In the genomic region with DNA sequence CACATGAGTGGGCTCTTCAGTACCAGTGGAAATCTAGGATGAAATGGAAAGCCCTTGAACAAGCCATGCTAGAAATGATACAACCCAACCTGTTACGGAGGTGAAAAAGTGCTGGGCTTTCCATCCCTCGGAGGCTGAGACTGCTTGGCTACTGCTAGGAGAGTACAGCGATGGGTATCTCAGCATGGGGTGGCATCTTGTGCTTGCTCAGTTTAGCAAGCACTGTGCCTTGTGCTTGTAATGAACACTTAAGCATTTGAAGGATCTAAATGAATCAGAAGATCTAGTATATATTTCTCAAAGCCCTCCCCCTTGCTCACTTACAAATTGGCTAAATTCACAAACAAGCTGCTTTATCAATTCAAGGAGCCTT, we compare ENCODE assay signal across 2 cellular contexts.
TF ChIP-seq lines count a peak whose summit lies in the region.

No MANE protein-coding gene starts in this region.

TF ChIP-seq in GM12878, 131 proteins besides CTCF, POLR2A, EP300 and RAD21:
- TF ChIP-seq, protein P1, sequence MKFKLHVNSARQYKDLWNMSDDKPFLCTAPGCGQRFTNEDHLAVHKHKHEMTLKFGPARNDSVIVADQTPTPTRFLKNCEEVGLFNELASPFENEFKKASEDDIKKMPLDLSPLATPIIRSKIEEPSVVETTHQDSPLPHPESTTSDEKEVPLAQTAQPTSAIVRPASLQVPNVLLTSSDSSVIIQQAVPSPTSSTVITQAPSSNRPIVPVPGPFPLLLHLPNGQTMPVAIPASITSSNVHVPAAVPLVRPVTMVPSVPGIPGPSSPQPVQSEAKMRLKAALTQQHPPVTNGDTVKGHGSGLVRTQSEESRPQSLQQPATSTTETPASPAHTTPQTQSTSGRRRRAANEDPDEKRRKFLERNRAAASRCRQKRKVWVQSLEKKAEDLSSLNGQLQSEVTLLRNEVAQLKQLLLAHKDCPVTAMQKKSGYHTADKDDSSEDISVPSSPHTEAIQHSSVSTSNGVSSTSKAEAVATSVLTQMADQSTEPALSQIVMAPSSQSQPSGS (IDR thresholded peaks at IDR 0.05; ENCODE audit: low read length) = 0 out of 2 replicates have a peak, but pooled peaks have one; percentile 4
- TF ChIP-seq ATF7 (IDR thresholded peaks at IDR 0.05; ENCODE audit: low read depth) = no peak

TF ChIP-seq in HepG2, 621 proteins besides CTCF, POLR2A, EP300 and RAD21:
- TF ChIP-seq ZNF781 (CRISPR knock-in tag; IDR thresholded peaks at IDR 0.05; ENCODE audit: borderline replicate concordance, not compliant biosample characterization) (no peak), FLYWCH1 (CRISPR knock-in tag; IDR thresholded peaks at IDR 0.05) (no peak), SOX6 (IDR thresholded peaks at IDR 0.05) (no peak), SOX6 (CRISPR knock-in tag; IDR thresholded peaks at IDR 0.05) (no peak), ZNF430 (CRISPR knock-in tag; IDR thresholded peaks at IDR 0.05) (no peak), TAF15 (IDR thresholded peaks at IDR 0.05; ENCODE audit: low read depth, low read length, poor library complexity, severe bottlenecking) (no peak), ZNF20 (CRISPR knock-in tag; IDR thresholded peaks at IDR 0.05) (no peak), NFATC3 (CRISPR knock-in tag; IDR thresholded peaks at IDR 0.05) (no peak), CHCHD3 (CRISPR knock-in tag; IDR thresholded peaks at IDR 0.05) (no peak), ZSCAN20 (CRISPR knock-in tag; IDR thresholded peaks at IDR 0.05; ENCODE audit: borderline replicate concordance) (no peak)
- TF ChIP-seq, protein P2, sequence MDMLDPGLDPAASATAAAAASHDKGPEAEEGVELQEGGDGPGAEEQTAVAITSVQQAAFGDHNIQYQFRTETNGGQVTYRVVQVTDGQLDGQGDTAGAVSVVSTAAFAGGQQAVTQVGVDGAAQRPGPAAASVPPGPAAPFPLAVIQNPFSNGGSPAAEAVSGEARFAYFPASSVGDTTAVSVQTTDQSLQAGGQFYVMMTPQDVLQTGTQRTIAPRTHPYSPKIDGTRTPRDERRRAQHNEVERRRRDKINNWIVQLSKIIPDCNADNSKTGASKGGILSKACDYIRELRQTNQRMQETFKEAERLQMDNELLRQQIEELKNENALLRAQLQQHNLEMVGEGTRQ (IDR thresholded peaks at IDR 0.05; ENCODE audit: low read depth, low read length) = no peak
- TF ChIP-seq, protein P2 (CRISPR knock-in tag; IDR thresholded peaks at IDR 0.05; ENCODE audit: borderline replicate concordance) = no peak
- TF ChIP-seq, protein P3, sequence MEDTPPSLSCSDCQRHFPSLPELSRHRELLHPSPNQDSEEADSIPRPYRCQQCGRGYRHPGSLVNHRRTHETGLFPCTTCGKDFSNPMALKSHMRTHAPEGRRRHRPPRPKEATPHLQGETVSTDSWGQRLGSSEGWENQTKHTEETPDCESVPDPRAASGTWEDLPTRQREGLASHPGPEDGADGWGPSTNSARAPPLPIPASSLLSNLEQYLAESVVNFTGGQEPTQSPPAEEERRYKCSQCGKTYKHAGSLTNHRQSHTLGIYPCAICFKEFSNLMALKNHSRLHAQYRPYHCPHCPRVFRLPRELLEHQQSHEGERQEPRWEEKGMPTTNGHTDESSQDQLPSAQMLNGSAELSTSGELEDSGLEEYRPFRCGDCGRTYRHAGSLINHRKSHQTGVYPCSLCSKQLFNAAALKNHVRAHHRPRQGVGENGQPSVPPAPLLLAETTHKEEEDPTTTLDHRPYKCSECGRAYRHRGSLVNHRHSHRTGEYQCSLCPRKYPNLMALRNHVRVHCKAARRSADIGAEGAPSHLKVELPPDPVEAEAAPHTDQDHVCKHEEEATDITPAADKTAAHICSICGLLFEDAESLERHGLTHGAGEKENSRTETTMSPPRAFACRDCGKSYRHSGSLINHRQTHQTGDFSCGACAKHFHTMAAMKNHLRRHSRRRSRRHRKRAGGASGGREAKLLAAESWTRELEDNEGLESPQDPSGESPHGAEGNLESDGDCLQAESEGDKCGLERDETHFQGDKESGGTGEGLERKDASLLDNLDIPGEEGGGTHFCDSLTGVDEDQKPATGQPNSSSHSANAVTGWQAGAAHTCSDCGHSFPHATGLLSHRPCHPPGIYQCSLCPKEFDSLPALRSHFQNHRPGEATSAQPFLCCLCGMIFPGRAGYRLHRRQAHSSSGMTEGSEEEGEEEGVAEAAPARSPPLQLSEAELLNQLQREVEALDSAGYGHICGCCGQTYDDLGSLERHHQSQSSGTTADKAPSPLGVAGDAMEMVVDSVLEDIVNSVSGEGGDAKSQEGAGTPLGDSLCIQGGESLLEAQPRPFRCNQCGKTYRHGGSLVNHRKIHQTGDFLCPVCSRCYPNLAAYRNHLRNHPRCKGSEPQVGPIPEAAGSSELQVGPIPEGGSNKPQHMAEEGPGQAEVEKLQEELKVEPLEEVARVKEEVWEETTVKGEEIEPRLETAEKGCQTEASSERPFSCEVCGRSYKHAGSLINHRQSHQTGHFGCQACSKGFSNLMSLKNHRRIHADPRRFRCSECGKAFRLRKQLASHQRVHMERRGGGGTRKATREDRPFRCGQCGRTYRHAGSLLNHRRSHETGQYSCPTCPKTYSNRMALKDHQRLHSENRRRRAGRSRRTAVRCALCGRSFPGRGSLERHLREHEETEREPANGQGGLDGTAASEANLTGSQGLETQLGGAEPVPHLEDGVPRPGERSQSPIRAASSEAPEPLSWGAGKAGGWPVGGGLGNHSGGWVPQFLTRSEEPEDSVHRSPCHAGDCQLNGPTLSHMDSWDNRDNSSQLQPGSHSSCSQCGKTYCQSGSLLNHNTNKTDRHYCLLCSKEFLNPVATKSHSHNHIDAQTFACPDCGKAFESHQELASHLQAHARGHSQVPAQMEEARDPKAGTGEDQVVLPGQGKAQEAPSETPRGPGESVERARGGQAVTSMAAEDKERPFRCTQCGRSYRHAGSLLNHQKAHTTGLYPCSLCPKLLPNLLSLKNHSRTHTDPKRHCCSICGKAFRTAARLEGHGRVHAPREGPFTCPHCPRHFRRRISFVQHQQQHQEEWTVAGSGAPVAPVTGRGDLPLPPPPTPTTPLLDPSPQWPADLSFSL (CRISPR knock-in tag; IDR thresholded peaks at IDR 0.05) = no peak
- TF ChIP-seq, protein P4, sequence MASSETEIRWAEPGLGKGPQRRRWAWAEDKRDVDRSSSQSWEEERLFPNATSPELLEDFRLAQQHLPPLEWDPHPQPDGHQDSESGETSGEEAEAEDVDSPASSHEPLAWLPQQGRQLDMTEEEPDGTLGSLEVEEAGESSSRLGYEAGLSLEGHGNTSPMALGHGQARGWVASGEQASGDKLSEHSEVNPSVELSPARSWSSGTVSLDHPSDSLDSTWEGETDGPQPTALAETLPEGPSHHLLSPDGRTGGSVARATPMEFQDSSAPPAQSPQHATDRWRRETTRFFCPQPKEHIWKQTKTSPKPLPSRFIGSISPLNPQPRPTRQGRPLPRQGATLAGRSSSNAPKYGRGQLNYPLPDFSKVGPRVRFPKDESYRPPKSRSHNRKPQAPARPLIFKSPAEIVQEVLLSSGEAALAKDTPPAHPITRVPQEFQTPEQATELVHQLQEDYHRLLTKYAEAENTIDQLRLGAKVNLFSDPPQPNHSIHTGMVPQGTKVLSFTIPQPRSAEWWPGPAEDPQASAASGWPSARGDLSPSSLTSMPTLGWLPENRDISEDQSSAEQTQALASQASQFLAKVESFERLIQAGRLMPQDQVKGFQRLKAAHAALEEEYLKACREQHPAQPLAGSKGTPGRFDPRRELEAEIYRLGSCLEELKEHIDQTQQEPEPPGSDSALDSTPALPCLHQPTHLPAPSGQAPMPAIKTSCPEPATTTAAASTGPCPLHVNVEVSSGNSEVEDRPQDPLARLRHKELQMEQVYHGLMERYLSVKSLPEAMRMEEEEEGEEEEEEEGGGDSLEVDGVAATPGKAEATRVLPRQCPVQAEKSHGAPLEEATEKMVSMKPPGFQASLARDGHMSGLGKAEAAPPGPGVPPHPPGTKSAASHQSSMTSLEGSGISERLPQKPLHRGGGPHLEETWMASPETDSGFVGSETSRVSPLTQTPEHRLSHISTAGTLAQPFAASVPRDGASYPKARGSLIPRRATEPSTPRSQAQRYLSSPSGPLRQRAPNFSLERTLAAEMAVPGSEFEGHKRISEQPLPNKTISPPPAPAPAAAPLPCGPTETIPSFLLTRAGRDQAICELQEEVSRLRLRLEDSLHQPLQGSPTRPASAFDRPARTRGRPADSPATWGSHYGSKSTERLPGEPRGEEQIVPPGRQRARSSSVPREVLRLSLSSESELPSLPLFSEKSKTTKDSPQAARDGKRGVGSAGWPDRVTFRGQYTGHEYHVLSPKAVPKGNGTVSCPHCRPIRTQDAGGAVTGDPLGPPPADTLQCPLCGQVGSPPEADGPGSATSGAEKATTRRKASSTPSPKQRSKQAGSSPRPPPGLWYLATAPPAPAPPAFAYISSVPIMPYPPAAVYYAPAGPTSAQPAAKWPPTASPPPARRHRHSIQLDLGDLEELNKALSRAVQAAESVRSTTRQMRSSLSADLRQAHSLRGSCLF (CRISPR knock-in tag; IDR thresholded peaks at IDR 0.05; ENCODE audit: borderline replicate concordance) = no peak
- TF ChIP-seq, protein P5, sequence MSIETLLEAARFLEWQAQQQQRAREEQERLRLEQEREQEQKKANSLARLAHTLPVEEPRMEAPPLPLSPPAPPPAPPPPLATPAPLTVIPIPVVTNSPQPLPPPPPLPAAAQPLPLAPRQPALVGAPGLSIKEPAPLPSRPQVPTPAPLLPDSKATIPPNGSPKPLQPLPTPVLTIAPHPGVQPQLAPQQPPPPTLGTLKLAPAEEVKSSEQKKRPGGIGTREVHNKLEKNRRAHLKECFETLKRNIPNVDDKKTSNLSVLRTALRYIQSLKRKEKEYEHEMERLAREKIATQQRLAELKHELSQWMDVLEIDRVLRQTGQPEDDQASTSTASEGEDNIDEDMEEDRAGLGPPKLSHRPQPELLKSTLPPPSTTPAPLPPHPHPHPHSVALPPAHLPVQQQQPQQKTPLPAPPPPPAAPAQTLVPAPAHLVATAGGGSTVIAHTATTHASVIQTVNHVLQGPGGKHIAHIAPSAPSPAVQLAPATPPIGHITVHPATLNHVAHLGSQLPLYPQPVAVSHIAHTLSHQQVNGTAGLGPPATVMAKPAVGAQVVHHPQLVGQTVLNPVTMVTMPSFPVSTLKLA (IDR thresholded peaks at IDR 0.05) = no peak
